8 cellular contexts compared by ENCODE assay signal in genomic region chr5:44875661-44876250, GRCh38.
DNase-seq lines count a peak whose midpoint lies in the region; ATAC-seq and TF ChIP-seq lines count a peak whose summit lies in the region.

No MANE protein-coding gene starts in this region.

- BruUV-seq in Panc1 (replicated peaks; lab: Mats Ljungman, UMichigan) = no TSS peak

- intact Hi-C loops in Panc1 (cut with micrococcal nuclease; ENCODE audit: unreplicated experiment) = no loop called here

- H3K4me1 ChIP-seq in Panc1 (ENCODE audit: control insufficient read depth, insufficient read depth, low read length) = peaks cover 5% of the 10 kb centered on the region

- ATAC-seq in GM18907 (IDR thresholded peaks at IDR 0.05; ENCODE audit: unreplicated experiment) = peak; percentile 100
- peak; percentile 99 for ATAC-seq in HG03045 (IDR thresholded peaks at IDR 0.05; ENCODE audit: unreplicated experiment)
- peak; percentile 86 for ATAC-seq in Panc1
- ATAC-seq in stimulated activated naive CD8-positive, alpha-beta T cell treated with anti-CD3 and anti-CD28 coated beads, Interleukin-15, amount 100 ng/mL, for 72 hours = peak; percentile 99

- in situ Hi-C loops in Panc1 (cut with HindIII; ENCODE audit: low pct_unique_long_range_greater_than_20kb, low sequenced_read_pairs) = no loop called here

- peak; percentile 17 for DNase-seq in AG08395 (ENCODE audit: low spot score)
- peak; percentile 92 for DNase-seq in Panc1 (ENCODE audit: low read depth, low spot score)
- peak; percentile 95 for DNase-seq in epithelial cell of esophagus (ENCODE audit: low read depth)
- peak; percentile 37 to 43 for DNase-seq in stimulated activated naive CD8-positive, alpha-beta T cell treated with anti-CD3 and anti-CD28 coated beads, Interleukin-15, amount 100 ng/mL, for 72 hours
- DNase-seq in NCI-H2081 treated with DMSO at 0.1 percent for 48 hours (lab: John Stamatoyannopoulos, UW) = no peak
- DNase-seq in NCI-H1436 treated with DMSO at 0.1 percent for 48 hours (lab: John Stamatoyannopoulos, UW) = no peak

- POLR2A ChIA-PET in Panc1 (lab: Charles Lee) = interaction anchor here (0.7 kb wide), 1 partner anchor 634 kb away, joined by 9 read pairs; no protein-coding TSS in a partner anchor

- peaks cover 6% of the 10 kb centered on the region; the same call in 1 of the 2 replicates for H3K9me3 ChIP-seq in Panc1 (ENCODE audit: control insufficient read depth, insufficient read depth, low read depth, low read length)

- peaks cover 26% of the 10 kb centered on the region for H3K4me1 Mint-ChIP-seq in stimulated activated naive CD8-positive, alpha-beta T cell treated with anti-CD3 and anti-CD28 coated beads, Interleukin-15, amount 100 ng/mL, for 72 hours

- H3K9me3 Mint-ChIP-seq in stimulated activated naive CD8-positive, alpha-beta T cell treated with anti-CD3 and anti-CD28 coated beads, Interleukin-15, amount 100 ng/mL, for 72 hours = peaks cover 0 to 5% of the 10 kb centered on the region in 2 donors

- no peak overlapping the region for H3K27ac ChIP-seq in Panc1 (ENCODE audit: low read length)

- TF ChIP-seq CTCF in Panc1 (IDR thresholded peaks at IDR 0.05) = no peak
- TF ChIP-seq CTCF in epithelial cell of esophagus (IDR thresholded peaks at IDR 0.05; ENCODE audit: insufficient read depth, low read depth, low read length, missing control alignments) = no peak

- peak overlapping the region; percentile 46 to 50 for H3K4me3 Mint-ChIP-seq in stimulated activated naive CD8-positive, alpha-beta T cell treated with anti-CD3 and anti-CD28 coated beads, Interleukin-15, amount 100 ng/mL, for 72 hours

- H3K4me3 ChIP-seq in Panc1 (ENCODE audit: low read depth in 2 of 2, low read length in 2 of 2) = no peak overlapping the region
- peak overlapping the region; percentile 18 for H3K4me3 ChIP-seq in epithelial cell of esophagus (ENCODE audit: low read length)

- H3K27ac Mint-ChIP-seq in stimulated activated naive CD8-positive, alpha-beta T cell treated with anti-CD3 and anti-CD28 coated beads, Interleukin-15, amount 100 ng/mL, for 72 hours = peak overlapping the region; percentile 74 to 96

- CTCF ChIA-PET in Panc1 (lab: Charles Lee) = no interaction called here

- no peaks in the 10 kb centered on the region for H3K36me3 ChIP-seq in Panc1 (ENCODE audit: control insufficient read depth, insufficient read depth, low read length)

- no peaks in the 10 kb centered on the region for H3K27me3 ChIP-seq in Panc1 (ENCODE audit: control insufficient read depth, insufficient read depth, low read length)

- H3K27me3 Mint-ChIP-seq in stimulated activated naive CD8-positive, alpha-beta T cell treated with anti-CD3 and anti-CD28 coated beads, Interleukin-15, amount 100 ng/mL, for 72 hours = no peaks in the 10 kb centered on the region

Comparison
In these comparisons a context has a peak if more than half of its experiments do, and no peak if none do; other contexts are left out.
1. DNase-seq: peak in AG08395 (single experiment), Panc1 (single experiment), epithelial cell of esophagus (single experiment) and stimulated activated naive CD8-positive, alpha-beta T cell treated with anti-CD3 and anti-CD28 coated beads, Interleukin-15, amount 100 ng/mL, for 72 hours (2 of 2); none in NCI-H2081 treated with DMSO at 0.1 percent for 48 hours (single experiment) and NCI-H1436 treated with DMSO at 0.1 percent for 48 hours (single experiment).
2. Peak in every context shown above with its lines, with median percentiles within 50 percentile points of each other: ATAC-seq.